11 cellular contexts compared by ENCODE assay signal in genomic region chr19:34316741-34317241, GRCh38. TPM values are rescaled to one million over a fixed set of nuclear protein-coding genes. Genes with fewer than 3 reads are reported as not detected.
DNase-seq lines count a peak whose midpoint lies in the region; ATAC-seq, FAIRE-seq and TF ChIP-seq lines count a peak whose summit lies in the region.
"Had no signal": no experiment of that assay in that cellular context is flagged by ENCODE, and none has a peak within 500 bp of the region (broad histone marks: within the 10 kb centered on the region; RNA-seq: fewer than 3 reads in every experiment).

No MANE protein-coding gene starts in this region.

- DNase-seq in T-helper 1 cell, result no peak
- no peak for DNase-seq in kidney
- no peak for DNase-seq in SHP77 treated with DMSO at 0.1 percent for 48 hours (lab: John Stamatoyannopoulos, UW)
- DNase-seq in NCI-H146 (lab: John Stamatoyannopoulos, UW), result no peak
- DNase-seq: 8988T had no signal

- ATAC-seq in activated T-helper 17 cell treated with anti-CD3 and anti-CD28 coated beads, Interleukin-2, amount 50 U/mL, for 72 hours (replicated peaks), result peak; percentile 29
- no peak for ATAC-seq in HG03196 (IDR thresholded peaks at IDR 0.05; ENCODE audit: unreplicated experiment)

- no peaks in the 10 kb centered on the region for H3K9me3 Mint-ChIP-seq in T-helper 1 cell treated with Interleukin-12 subunit alpha and Interleukin-12 subunit beta and Interleukin-4 antibody, amounts not matched to agents 30 μg/mL and 1 μg/mL, for 36 hours
- no peaks in the 10 kb centered on the region for H3K9me3 Mint-ChIP-seq in activated T-helper 17 cell treated with anti-CD3 and anti-CD28 coated beads, Interleukin-2, amount 50 U/mL, for 72 hours
- H3K9me3 Mint-ChIP-seq: activated naive CD4-positive, alpha-beta T cell treated with anti-CD3 and anti-CD28 coated beads for 36 hours had no signal

- H3K4me1 ChIP-seq in kidney (ENCODE audit: control insufficient read depth in 1 of 2, insufficient read depth in 1 of 2, low read depth in 1 of 2, low read length in 2 of 2), result peaks cover 21 to 22% of the 10 kb centered on the region in 2 donors
- peaks cover 0 to 52% (median 17%) of the 10 kb centered on the region in 5 donors for H3K4me1 ChIP-seq in subcutaneous abdominal adipose tissue (ENCODE audit: control insufficient read depth in 5 of 5, insufficient read depth in 5 of 5, low read length in 5 of 5)

- no peaks in the 10 kb centered on the region for H3K27me3 ChIP-seq in subcutaneous abdominal adipose tissue (ENCODE audit: control insufficient read depth in 5 of 5, insufficient read depth in 4 of 5, low read length in 5 of 5)

- H3K9me3 ChIP-seq in kidney (ENCODE audit: control insufficient read depth in 1 of 2, low read length in 2 of 2) (no peaks in the 10 kb centered on the region), subcutaneous abdominal adipose tissue (ENCODE audit: control insufficient read depth in 5 of 5, low read length in 5 of 5) (no peaks in the 10 kb centered on the region)
- H3K9me3 ChIP-seq: prostate gland had no signal

- H3K36me3 ChIP-seq in kidney (ENCODE audit: control insufficient read depth in 1 of 2, insufficient read depth in 2 of 2, low read length in 2 of 2) (peaks cover 0 to 2% of the 10 kb centered on the region in 2 donors), subcutaneous abdominal adipose tissue (ENCODE audit: control insufficient read depth in 5 of 5, insufficient read depth in 5 of 5, low read length in 5 of 5) (peaks cover 0 to 13% (median 10%) of the 10 kb centered on the region in 5 donors)

- no peak overlapping the region for H3K9ac ChIP-seq in kidney (ENCODE audit: low read length in 2 of 2)
- H3K9ac ChIP-seq in subcutaneous abdominal adipose tissue (ENCODE audit: low read length in 5 of 5), result no peak overlapping the region

- no peak overlapping the region for H3K4me3 Mint-ChIP-seq in T-helper 1 cell treated with Interleukin-12 subunit alpha and Interleukin-12 subunit beta and Interleukin-4 antibody, amounts not matched to agents 30 μg/mL and 1 μg/mL, for 36 hours
- H3K4me3 Mint-ChIP-seq in activated T-helper 17 cell treated with anti-CD3 and anti-CD28 coated beads, Interleukin-2, amount 50 U/mL, for 72 hours, result peak overlapping the region; percentile 32
- H3K4me3 Mint-ChIP-seq: activated naive CD4-positive, alpha-beta T cell treated with anti-CD3 and anti-CD28 coated beads for 36 hours had no signal

- TF ChIP-seq CTCF in kidney (IDR thresholded peaks at IDR 0.05; ENCODE audit: borderline replicate concordance, extremely low read depth, insufficient read depth), result no peak

- FAIRE-seq in kidney (lab: Jason Lieb, UNC), result no peak

- intact Hi-C loops in kidney (cut with DNase I), result no loop called here

- H3K4me3 ChIP-seq in kidney (ENCODE audit: low read length in 2 of 2) (no peak overlapping the region), subcutaneous abdominal adipose tissue (ENCODE audit: low read depth in 1 of 5, low read length in 5 of 5) (no peak overlapping the region)
- H3K4me3 ChIP-seq: prostate gland had no signal

- peak overlapping the region; percentile 12 for H3K27ac Mint-ChIP-seq in T-helper 1 cell treated with Interleukin-12 subunit alpha and Interleukin-12 subunit beta and Interleukin-4 antibody, amounts not matched to agents 30 μg/mL and 1 μg/mL, for 36 hours
- peak overlapping the region; percentile 44 for H3K27ac Mint-ChIP-seq in activated T-helper 17 cell treated with anti-CD3 and anti-CD28 coated beads, Interleukin-2, amount 50 U/mL, for 72 hours

- peaks cover 9% of the 10 kb centered on the region for H3K36me3 Mint-ChIP-seq in T-helper 1 cell treated with Interleukin-12 subunit alpha and Interleukin-12 subunit beta and Interleukin-4 antibody, amounts not matched to agents 30 μg/mL and 1 μg/mL, for 36 hours (ENCODE audit: low read depth)
- H3K36me3 Mint-ChIP-seq in activated T-helper 17 cell treated with anti-CD3 and anti-CD28 coated beads, Interleukin-2, amount 50 U/mL, for 72 hours (ENCODE audit: low read depth), result peaks cover 36% of the 10 kb centered on the region

- H3K27ac ChIP-seq in kidney (ENCODE audit: low read depth in 2 of 2, low read length in 2 of 2) (peak overlapping the region; percentile 15 to 44), subcutaneous abdominal adipose tissue (ENCODE audit: low read depth, low read length) (peak overlapping the region; percentile 60)

- peaks cover 13% of the 10 kb centered on the region for H3K4me1 Mint-ChIP-seq in T-helper 1 cell treated with Interleukin-12 subunit alpha and Interleukin-12 subunit beta and Interleukin-4 antibody, amounts not matched to agents 30 μg/mL and 1 μg/mL, for 36 hours (ENCODE audit: low read depth)
- peaks cover 30% of the 10 kb centered on the region for H3K4me1 Mint-ChIP-seq in activated T-helper 17 cell treated with anti-CD3 and anti-CD28 coated beads, Interleukin-2, amount 50 U/mL, for 72 hours

- H3K27me3 Mint-ChIP-seq in T-helper 1 cell treated with Interleukin-12 subunit alpha and Interleukin-12 subunit beta and Interleukin-4 antibody, amounts not matched to agents 30 μg/mL and 1 μg/mL, for 36 hours (ENCODE audit: low read depth), result no peaks in the 10 kb centered on the region
- no peaks in the 10 kb centered on the region for H3K27me3 Mint-ChIP-seq in activated T-helper 17 cell treated with anti-CD3 and anti-CD28 coated beads, Interleukin-2, amount 50 U/mL, for 72 hours

RNA-seq across cellular contexts. Expression of gene GPI, which starts 48.2 kb away (rescaled TPM):
- 1,000 to 10,000 TPM in 1 of 2 donors, 100 to 1,000 TPM in 1; 862 to 1,104 TPM for total RNA-seq in activated T-helper 17 cell treated with anti-CD3 and anti-CD28 coated beads, Interleukin-2, amount 50 U/mL, for 72 hours
- 257 TPM for total RNA-seq in kidney
- polyA plus RNA-seq in kidney (ENCODE audit: insufficient read depth, low read depth, low replicate concordance), result 315 TPM
